ENCODE assay signal across 22 cellular contexts in genomic region chr1:109977657-109978378, GRCh38. TPM values are rescaled to one million over a fixed set of nuclear protein-coding genes. Genes with fewer than 3 reads are reported as not detected.
DNase-seq lines count a peak whose midpoint lies in the region; ATAC-seq, FAIRE-seq and TF ChIP-seq lines count a peak whose summit lies in the region.
"Had no signal": no experiment of that assay in that cellular context is flagged by ENCODE, and none has a peak within 500 bp of the region (broad histone marks: within the 10 kb centered on the region; RNA-seq: fewer than 3 reads in every experiment).

No MANE protein-coding gene starts in this region.

- H3K79me2 ChIP-seq in astrocyte (ENCODE audit: insufficient read depth, low read length) = no peaks in the 10 kb centered on the region

- no peak for FAIRE-seq in astrocyte (lab: Jason Lieb, UNC)
- FAIRE-seq: H1 had no signal

- H3K27me3 Mint-ChIP-seq in HFFc6 (ENCODE audit: insufficient read depth) (peaks cover 5% of the 10 kb centered on the region), astrocyte (ENCODE audit: low read depth, unreplicated experiment) (peaks cover 10% of the 10 kb centered on the region)

- H3K36me3 ChIP-seq in astrocyte (ENCODE audit: insufficient read depth, low read length) = no peaks in the 10 kb centered on the region
- no peaks in the 10 kb centered on the region for H3K36me3 ChIP-seq in tibial artery

- ATAC-seq in right cardiac atrium (peak; percentile 82 to 86), HG03432 (IDR thresholded peaks at IDR 0.05; ENCODE audit: unreplicated experiment) (no peak)
- ATAC-seq: body of pancreas had no signal

- peaks cover 13% of the 10 kb centered on the region for H3K36me3 Mint-ChIP-seq in HFFc6 (ENCODE audit: low read depth)
- H3K36me3 Mint-ChIP-seq in astrocyte (ENCODE audit: low read depth, unreplicated experiment) = no peaks in the 10 kb centered on the region
- H3K36me3 Mint-ChIP-seq: activated naive CD8-positive, alpha-beta T cell; CD4-positive, CD25-positive, alpha-beta regulatory T cell had no signal

- H3K9me3 ChIP-seq in astrocyte (ENCODE audit: insufficient read depth, low read depth, low read length) = no peaks in the 10 kb centered on the region
- no peaks in the 10 kb centered on the region for H3K9me3 ChIP-seq in right cardiac atrium (ENCODE audit: control insufficient read depth, low read length)
- no peaks in the 10 kb centered on the region for H3K9me3 ChIP-seq in tibial artery
- H3K9me3 ChIP-seq: body of pancreas had no signal

- H3K4me1 ChIP-seq in astrocyte (ENCODE audit: insufficient read depth, low read length) = peaks cover 22% of the 10 kb centered on the region
- peaks cover 7% of the 10 kb centered on the region for H3K4me1 ChIP-seq in right cardiac atrium (ENCODE audit: control insufficient read depth, insufficient read depth, low read length)
- peaks cover 0 to 30% (median 12%) of the 10 kb centered on the region in 4 donors for H3K4me1 ChIP-seq in tibial artery

- WGBS in right cardiac atrium = 68% methylated on average over 12 of the region's 12 CpGs

- DNase-seq in HFFc6 = no peak
- no peak for DNase-seq in astrocyte (ENCODE audit: low read depth)
- peak; percentile 84 to 91 (median 88) for DNase-seq in right cardiac atrium
- peak; percentile 64 to 72 for DNase-seq in tibial artery
- DNase-seq in NCI-H2196 treated with DMSO at 0.1 percent for 48 hours (lab: John Stamatoyannopoulos, UW; ENCODE audit: unreplicated experiment) = no peak
- no peak for DNase-seq in epidermal melanocyte (ENCODE audit: insufficient read length, low spot score)
- DNase-seq: activated CD4-positive, CD25-positive, alpha-beta regulatory T cell treated with anti-CD3 and anti-CD28 coated beads, Interleukin-2, amount 50 U/mL, for 72 hours; body of pancreas; CD4-positive, CD25-positive, alpha-beta regulatory T cell; DMS153; effector memory CD4-positive, alpha-beta T cell; GF-D8; immature natural killer cell; KBM-7; NCI-H2081 treated with DMSO at 0.1 percent for 48 hours; NCI-H446 treated with DMSO at 0.1 percent for 48 hours; nucleus accumbens; RPMI8226; T1000 had no signal

- H3K4me1 Mint-ChIP-seq in HFFc6 (ENCODE audit: low read depth) (peaks cover 70% of the 10 kb centered on the region), astrocyte (ENCODE audit: low read depth, unreplicated experiment) (peaks cover 22% of the 10 kb centered on the region)
- H3K4me1 Mint-ChIP-seq: immature natural killer cell had no signal

- H3K4me2 ChIP-seq in astrocyte (ENCODE audit: low read length) = no peak overlapping the region

- H3K27me3 ChIP-seq in astrocyte (ENCODE audit: insufficient read depth, low read length) = no peaks in the 10 kb centered on the region
- no peaks in the 10 kb centered on the region for H3K27me3 ChIP-seq in right cardiac atrium (ENCODE audit: control insufficient read depth, insufficient read depth)
- H3K27me3 ChIP-seq in tibial artery = no peaks in the 10 kb centered on the region
- H3K27me3 ChIP-seq: body of pancreas had no signal

- no peak overlapping the region for H3K4me3 Mint-ChIP-seq in HFFc6
- no peak overlapping the region for H3K4me3 Mint-ChIP-seq in astrocyte (ENCODE audit: unreplicated experiment)
- H3K4me3 Mint-ChIP-seq: activated naive CD8-positive, alpha-beta T cell; CD4-positive, CD25-positive, alpha-beta regulatory T cell; immature natural killer cell had no signal

- TF ChIP-seq CTCF in HFFc6 (IDR thresholded peaks at IDR 0.05) (no peak), astrocyte (IDR thresholded peaks at IDR 0.05; ENCODE audit: insufficient read depth, low read depth, low read length) (no peak), tibial artery (IDR thresholded peaks at IDR 0.05) (no peak)

- H3K27ac Mint-ChIP-seq in HFFc6 (peak overlapping the region; percentile 21; the same call in 1 of the 2 replicates), astrocyte (ENCODE audit: unreplicated experiment) (peak overlapping the region; percentile 27)
- H3K27ac Mint-ChIP-seq: activated naive CD8-positive, alpha-beta T cell; immature natural killer cell had no signal

- H3K9ac ChIP-seq in astrocyte (ENCODE audit: low read length) = no peak overlapping the region

- H3K4me3 ChIP-seq in astrocyte (ENCODE audit: insufficient read depth, low read depth, low read length) = no peak overlapping the region
- H3K4me3 ChIP-seq in right cardiac atrium (ENCODE audit: low read length) = no peak overlapping the region
- no peak overlapping the region for H3K4me3 ChIP-seq in tibial artery
- H3K4me3 ChIP-seq: body of pancreas had no signal

- no peak overlapping the region for H2AFZ ChIP-seq in astrocyte (ENCODE audit: low read depth, low read length)

- no peaks in the 10 kb centered on the region for H4K20me1 ChIP-seq in astrocyte (ENCODE audit: insufficient read depth, low read length)

- intact Hi-C loops in right cardiac atrium (cut with DNase I) = loop anchor here in 3 of 4 donors (5.0 kb wide), 2 partner anchors 51 to 66 kb away; partner anchors contain the start of gene CSF1 (in 2 of the 3)
- intact Hi-C loops in tibial artery (cut with DNase I; ENCODE audit: low total_unique reads) = no loop called here

- H3K27ac ChIP-seq in astrocyte (ENCODE audit: low read depth, low read length) (no peak overlapping the region), right cardiac atrium (ENCODE audit: low read length) (peak overlapping the region; percentile 65), tibial artery (peak overlapping the region in 1 of 2 donors; percentile 23)
- H3K27ac ChIP-seq: body of pancreas had no signal

- H3K9me3 Mint-ChIP-seq in HFFc6 (0 out of 2 replicates have a peak, but pooled peaks cover 3% of the 10 kb centered on the region), astrocyte (ENCODE audit: unreplicated experiment) (peaks cover 5% of the 10 kb centered on the region)
- H3K9me3 Mint-ChIP-seq: CD4-positive, CD25-positive, alpha-beta regulatory T cell; immature natural killer cell had no signal

RNA-seq across cellular contexts. Expression of gene AHCYL1, which starts 6.7 kb away (rescaled TPM):
- total RNA-seq in HFFc6 (2021; fragmentation: NEBNext Ultra II Directional; extraction: Animal tissue kit (Norgen Biotek cat#: 25700)) = 10 to 100 TPM; 73.4 to 87.1 (median 74.7) TPM
- total RNA-seq in astrocyte = 60.5 and 64.3 TPM in 2 replicates
- 10 to 100 TPM; 37.4 to 49.6 (median 43.8) TPM for total RNA-seq in right cardiac atrium
- polyA plus RNA-seq in right cardiac atrium = 27.7 TPM

RNA-seq across cellular contexts. Expression of gene STRIP1, which starts 56.6 kb away (rescaled TPM):
- total RNA-seq in HFFc6 (2021; fragmentation: NEBNext Ultra II Directional; extraction: Animal tissue kit (Norgen Biotek cat#: 25700)) = 10 to 100 TPM; 33.2 to 48.4 (median 36.8) TPM
- total RNA-seq in astrocyte = 40.8 and 42.5 TPM in 2 replicates
- total RNA-seq in right cardiac atrium = 10 to 100 TPM; 17.9 to 20.5 (median 18.8) TPM
- polyA plus RNA-seq in right cardiac atrium = 10.8 TPM

Comparison
In these comparisons a context has a peak if more than half of its experiments do, and no peak if none do; other contexts are left out.
1. DNase-seq: peak in right cardiac atrium (3 of 3) and tibial artery (2 of 2); none in HFFc6 (single experiment), astrocyte (single experiment), NCI-H2196 treated with DMSO at 0.1 percent for 48 hours (single experiment) and epidermal melanocyte (single experiment).